Comparison of ENCODE assay signal across 18 cellular contexts in the genomic region with DNA sequence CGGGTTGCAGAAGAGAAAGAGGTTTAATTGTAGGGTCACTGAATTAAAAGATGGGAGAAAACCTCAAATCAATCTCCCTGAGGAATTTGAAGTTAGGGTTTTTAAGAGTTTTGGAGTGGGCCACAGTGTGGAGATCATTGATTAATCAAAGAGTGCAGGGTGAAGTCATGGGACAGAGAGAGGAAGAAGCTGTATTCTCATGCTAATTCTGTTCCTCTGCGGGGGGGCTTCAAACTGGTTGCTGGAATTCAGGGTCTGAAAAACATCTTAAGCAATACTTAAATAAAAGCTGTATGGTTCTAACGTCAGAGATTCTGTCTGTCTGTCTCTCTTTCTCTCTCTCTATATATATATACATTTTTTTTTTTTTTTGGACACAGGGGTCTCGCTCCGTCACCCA.
"Had no signal": no experiment of that assay in that cellular context is flagged by ENCODE, and none has a peak within 500 bp of the region (broad histone marks: within the 10 kb centered on the region; RNA-seq: fewer than 3 reads in every experiment).

No MANE protein-coding gene starts in this region.

- H3K4me3 ChIP-seq: dorsolateral prefrontal cortex, esophagus muscularis mucosa, gastroesophageal sphincter, mucosa of descending colon, ovary, right atrium auricular region had no signal

- H3K9me3 ChIP-seq: esophagus muscularis mucosa, gastroesophageal sphincter, ovary had no signal

- H3K36me3 ChIP-seq: esophagus muscularis mucosa, gastroesophageal sphincter, ovary, right atrium auricular region had no signal

- H3K36me3 Mint-ChIP-seq: naive thymus-derived CD8-positive, alpha-beta T cell had no signal

- ATAC-seq: gastroesophageal sphincter; naive thymus-derived CD8-positive, alpha-beta T cell had no signal

- H3K4me3 Mint-ChIP-seq: naive thymus-derived CD8-positive, alpha-beta T cell; neural crest cell had no signal

- H3K27ac Mint-ChIP-seq: naive thymus-derived CD8-positive, alpha-beta T cell had no signal

- H3K27me3 ChIP-seq: dorsolateral prefrontal cortex, esophagus muscularis mucosa, gastroesophageal sphincter, ovary, right atrium auricular region had no signal

- H3K27ac ChIP-seq: dorsolateral prefrontal cortex, epithelial cell of prostate, esophagus muscularis mucosa, gastroesophageal sphincter, ovary, right atrium auricular region had no signal

- H3K4me1 ChIP-seq: gastroesophageal sphincter, right atrium auricular region had no signal

- DNase-seq: cortex of kidney; dorsolateral prefrontal cortex; effector memory CD4-positive, alpha-beta T cell; glutamatergic neuron; kidney glomerular epithelial cell; naive thymus-derived CD8-positive, alpha-beta T cell; nucleus accumbens; ovary; stimulated activated CD4-positive, alpha-beta T cell treated with anti-CD3 and anti-CD28 coated beads, Interleukin-12 subunit alpha, Interleukin-12 subunit beta, amount 100 ng/mL, for 4 hours; stimulated activated CD4-positive, alpha-beta T cell treated with anti-CD3 and anti-CD28 coated beads, Interleukin-2, amount 100 ng/mL, for 48 hours; stimulated activated naive CD4-positive, alpha-beta T cell treated with Interleukin-2 at 50 U/mL for 16 hours; trophoblast cell had no signal

- H3K4me1 Mint-ChIP-seq: naive thymus-derived CD8-positive, alpha-beta T cell had no signal

- H3K9me3 Mint-ChIP-seq: naive thymus-derived CD8-positive, alpha-beta T cell had no signal
